20 cellular contexts compared by ENCODE assay signal in genomic region chr11:126832387-126832786, GRCh38.
"Had no signal": no experiment of that assay in that cellular context is flagged by ENCODE, and none has a peak within 500 bp of the region (broad histone marks: within the 10 kb centered on the region; RNA-seq: fewer than 3 reads in every experiment).

No MANE protein-coding gene starts in this region.

- H3K9me3 ChIP-seq: MG63, SJCRH30 had no signal

- H3K27ac ChIP-seq: RWPE1, SJCRH30, SK-N-MC had no signal

- ATAC-seq: HepG2, Panc1, PC-3 had no signal

- H3K36me3 ChIP-seq: MG63, SJCRH30 had no signal

- H3K27me3 ChIP-seq: MG63, SJCRH30 had no signal

- H3K4me3 ChIP-seq: MG63, SJCRH30, SK-N-MC had no signal

- H3K4me1 ChIP-seq: SJCRH30 had no signal

- DNase-seq: IMR-90; Karpas-422; KG1; MG63; NCI-H1092; NCI-H1105 treated with DMSO at 0.1 percent for 48 hours; NCI-H1694 treated with DMSO at 0.1 percent for 48 hours; NCI-H1930; NCI-H2227 treated with DMSO at 0.1 percent for 48 hours; NCI-H524; NCI-H526 treated with DMSO at 0.1 percent for 48 hours; NK-92 treated with Interleukin-12 subunit alpha and Interleukin-12 subunit beta, amount 100 ng/mL, for 24 hours; PC-3; SHP77 treated with DMSO at 0.1 percent for 48 hours; SJCRH30; T-helper 1 cell had no signal
